ENCODE assay signal across 24 cellular contexts in the genomic region with DNA sequence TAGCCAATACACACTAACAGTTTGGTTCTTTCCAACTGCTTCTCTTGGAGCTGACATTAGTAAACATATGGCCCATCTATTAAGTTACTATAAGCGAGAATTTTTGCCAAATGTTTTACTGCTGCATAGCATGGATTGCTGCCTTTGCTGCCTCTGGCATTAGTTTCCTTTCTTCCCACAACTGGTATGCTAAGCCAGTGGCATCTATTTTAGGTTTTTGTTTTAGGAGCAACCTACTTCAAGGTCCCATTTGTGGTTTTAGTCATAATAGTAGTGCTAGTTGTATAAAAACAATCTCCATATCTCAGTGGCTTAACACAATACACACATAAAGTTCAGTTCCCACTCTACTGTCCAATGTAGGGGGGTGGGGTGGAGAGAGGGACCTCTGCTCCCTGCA. TPM values are rescaled to one million over a fixed set of nuclear protein-coding genes. Genes with fewer than 3 reads are reported as not detected.
DNase-seq lines count a peak whose midpoint lies in the region; ATAC-seq lines count a peak whose summit lies in the region.
"Had no signal": no experiment of that assay in that cellular context is flagged by ENCODE, and none has a peak within 500 bp of the region (broad histone marks: within the 10 kb centered on the region; RNA-seq: fewer than 3 reads in every experiment).

No MANE protein-coding gene starts in this region.

- H3K36me3 ChIP-seq in adipocyte (ENCODE audit: control insufficient read depth, insufficient read depth, low read length, severe bottlenecking): no peaks in the 10 kb centered on the region
- no peaks in the 10 kb centered on the region for H3K36me3 ChIP-seq in aorta (ENCODE audit: control insufficient read depth in 1 of 2, insufficient read depth in 2 of 2, low read length in 1 of 2)
- H3K36me3 ChIP-seq: MG63 had no signal

- DNase-seq in NCI-H1694 treated with DMSO at 0.1 percent for 48 hours (lab: John Stamatoyannopoulos, UW) (peak; percentile 26), NCI-H1694 (lab: John Stamatoyannopoulos, UW) (no peak), adipocyte (ENCODE audit: low read depth) (peak; percentile 15), myocyte (ENCODE audit: low read depth) (peak; percentile 57), Kasumi-1 (lab: John Stamatoyannopoulos, UW) (no peak), aorta (no peak)
- DNase-seq in stimulated activated CD4-positive, alpha-beta T cell treated with anti-CD3 and anti-CD28 coated beads, Interleukin-12 subunit alpha, Interleukin-12 subunit beta, amount 100 ng/mL, for 4 hours: no peak
- DNase-seq: ACHN; C1 segment of cervical spinal cord; Caco-2; CD8-positive, alpha-beta T cell; DMS79 treated with DMSO at 0.1 percent for 48 hours; KBM-7; MG63; NCI-H1105 treated with DMSO at 0.1 percent for 48 hours; NCI-H2081; NCI-H2227 treated with DMSO at 0.1 percent for 48 hours; NCI-H510A; NCI-H69; SHP77 had no signal

- no peak overlapping the region for H3K9ac ChIP-seq in adipocyte (ENCODE audit: low read length)

- intact Hi-C loops in aorta (cut with DNase I): no loop called here

- H3K27ac ChIP-seq in aorta (ENCODE audit: low read depth in 1 of 2, low read length in 2 of 2): peak overlapping the region in 1 of 2 donors; percentile 17
- H3K27ac ChIP-seq: 22Rv1, RWPE1 had no signal

- H3K9me3 ChIP-seq in adipocyte (ENCODE audit: control insufficient read depth, low read length) (no peaks in the 10 kb centered on the region), aorta (ENCODE audit: control insufficient read depth, low read length) (no peaks in the 10 kb centered on the region)
- H3K9me3 ChIP-seq: Caco-2, MG63 had no signal

- H3K4me3 ChIP-seq in adipocyte (ENCODE audit: low read length) (no peak overlapping the region), aorta (ENCODE audit: low read length in 2 of 2) (no peak overlapping the region)
- H3K4me3 ChIP-seq: MG63 had no signal

- WGBS in aorta, 2 donors: 10 to 24% methylated on average over 1 of the region's 1 CpG

- H3K27me3 ChIP-seq in adipocyte (replicated peaks; ENCODE audit: control insufficient read depth, insufficient read depth, low read length): no peaks in the 10 kb centered on the region
- no peaks in the 10 kb centered on the region for H3K27me3 ChIP-seq in aorta (ENCODE audit: control insufficient read depth in 1 of 2, insufficient read depth in 2 of 2, low read length in 1 of 2)
- H3K27me3 ChIP-seq: MG63 had no signal

- ATAC-seq in GM21786 (IDR thresholded peaks at IDR 0.05; ENCODE audit: unreplicated experiment): no peak
- ATAC-seq in aorta (ENCODE audit: low FRiP score): no peak
- ATAC-seq: CD8-positive, alpha-beta T cell; Panc1 had no signal

- H3K4me1 ChIP-seq in adipocyte (ENCODE audit: control insufficient read depth, insufficient read depth, low read length) (no peaks in the 10 kb centered on the region), aorta (ENCODE audit: control insufficient read depth in 1 of 2, insufficient read depth in 2 of 2, low read length in 2 of 2) (peaks cover 0 to 3% of the 10 kb centered on the region in 2 donors)

RNA-seq across cellular contexts. Expression of a gene that starts 25.9 kb away (rescaled TPM):
- 11.3 and 21.9 TPM in 2 replicates for total RNA-seq in myocyte
- 3.4 TPM for polyA plus RNA-seq in myocyte (2012)
- 1 to 10 TPM; 1.4 TPM for total RNA-seq in aorta
- polyA plus RNA-seq in aorta: 1 to 10 TPM; 4.5 to 4.8 TPM

RNA-seq across cellular contexts. Expression of a gene that starts 30.5 kb away (rescaled TPM):
- total RNA-seq in myocyte: 4.1 and 4.3 TPM in 2 replicates
- polyA plus RNA-seq in myocyte (2012): 0.35 TPM
- 1 to 10 TPM; 5.2 to 6.2 TPM for total RNA-seq in aorta
- polyA plus RNA-seq in aorta: 1 to 10 TPM in 1 of 2 donors, under 1 TPM in 1; 0.72 to 2.1 TPM

Comparison
In these comparisons a context has a peak if more than half of its experiments do, and no peak if none do; other contexts are left out.
1. DNase-seq: peak in NCI-H1694 treated with DMSO at 0.1 percent for 48 hours (single experiment), adipocyte (single experiment) and myocyte (single experiment); none in NCI-H1694 (single experiment), Kasumi-1 (0 of 2), stimulated activated CD4-positive, alpha-beta T cell treated with anti-CD3 and anti-CD28 coated beads, Interleukin-12 subunit alpha, Interleukin-12 subunit beta, amount 100 ng/mL, for 4 hours (single experiment) and aorta (0 of 2).